Comparison of ENCODE assay signal across 18 cellular contexts in genomic region chr17:28110184-28110583, GRCh38.
"Had no signal": no experiment of that assay in that cellular context is flagged by ENCODE, and none has a peak within 500 bp of the region (broad histone marks: within the 10 kb centered on the region; RNA-seq: fewer than 3 reads in every experiment).

No MANE protein-coding gene starts in this region.

- FAIRE-seq: colon, urothelium cell line had no signal

- H2AFZ ChIP-seq: hepatocyte had no signal

- H3K27me3 Mint-ChIP-seq: naive thymus-derived CD4-positive, alpha-beta T cell; type B pancreatic cell had no signal

- H3K4me3 Mint-ChIP-seq: naive thymus-derived CD4-positive, alpha-beta T cell; type B pancreatic cell had no signal

- ATAC-seq: naive thymus-derived CD4-positive, alpha-beta T cell had no signal

- DNase-seq: dermis blood vessel endothelial cell; esophagus squamous epithelium; foreskin fibroblast; head of caudate nucleus; kidney glomerular epithelial cell; naive thymus-derived CD4-positive, alpha-beta T cell; posterior cingulate gyrus; stimulated activated CD4-positive, alpha-beta T cell treated with anti-CD3 and anti-CD28 coated beads, Interleukin-2, amount 100 ng/mL, for 48 hours; stimulated activated naive CD4-positive, alpha-beta T cell treated with Interleukin-2 at 50 U/mL for 16 hours; thyroid gland had no signal

- H3K27ac Mint-ChIP-seq: naive thymus-derived CD4-positive, alpha-beta T cell; type B pancreatic cell had no signal

- H3K36me3 Mint-ChIP-seq: type B pancreatic cell had no signal

- H3K4me3 ChIP-seq: esophagus squamous epithelium, hepatocyte, right atrium auricular region, smooth muscle cell, suprapubic skin, thyroid gland had no signal

- H3K27me3 ChIP-seq: esophagus squamous epithelium, hepatocyte, neutrophil, right atrium auricular region, suprapubic skin, thyroid gland had no signal

- H3K9me3 ChIP-seq: esophagus squamous epithelium, neutrophil, right atrium auricular region, suprapubic skin, thyroid gland had no signal

- H3K4me2 ChIP-seq: hepatocyte, smooth muscle cell had no signal

- H3K36me3 ChIP-seq: esophagus squamous epithelium, neutrophil, right atrium auricular region, suprapubic skin, thyroid gland had no signal

- H3K27ac ChIP-seq: esophagus squamous epithelium, hepatocyte, neutrophil, right atrium auricular region, suprapubic skin, thyroid gland had no signal
